In the genomic region with DNA sequence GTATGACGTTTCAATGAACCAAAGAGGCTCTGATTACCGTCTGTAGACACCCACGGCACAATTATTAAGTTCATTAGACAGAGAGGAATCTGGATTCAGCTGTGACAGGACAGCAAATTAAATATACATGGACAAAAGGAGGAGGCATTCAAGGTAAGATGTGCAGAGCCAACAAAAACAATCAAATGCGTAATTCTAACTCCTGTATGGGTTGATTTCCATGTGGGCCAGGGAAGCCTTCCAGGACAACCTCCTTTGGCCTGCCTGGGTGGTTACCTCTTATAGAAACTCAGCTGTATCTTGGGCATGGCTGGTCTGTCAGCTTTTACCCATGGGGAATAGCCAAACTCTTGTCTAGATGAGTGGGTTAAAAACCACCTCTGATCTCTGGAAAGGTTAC, we compare ENCODE assay signal across 15 cellular contexts. TPM values are rescaled to one million over a fixed set of nuclear protein-coding genes. Genes with fewer than 3 reads are reported as not detected.
DNase-seq lines count a peak whose midpoint lies in the region; TF ChIP-seq lines count a peak whose summit lies in the region.
"Had no signal": no experiment of that assay in that cellular context is flagged by ENCODE, and none has a peak within 500 bp of the region (broad histone marks: within the 10 kb centered on the region; RNA-seq: fewer than 3 reads in every experiment).

No MANE protein-coding gene starts in this region.

- H3K4me3 ChIP-seq in breast epithelium (no peak overlapping the region), astrocyte of the cerebellum (ENCODE audit: low read depth, low read length) (no peak overlapping the region)
- H3K4me3 ChIP-seq: A549, BLaER1, HAP-1 had no signal

- peak; percentile 9 for DNase-seq in MCF 10A (ENCODE audit: unreplicated experiment)
- DNase-seq in breast epithelium (ENCODE audit: low spot score in 2 of 2) = no peak
- peak; percentile 78 for DNase-seq in astrocyte of the cerebellum (ENCODE audit: low read depth)
- peak; percentile 15 for DNase-seq in myocyte (ENCODE audit: low read depth)
- no peak for DNase-seq in NCI-H1092 (lab: John Stamatoyannopoulos, UW)
- DNase-seq in LoVo (ENCODE audit: low spot score) = no peak
- DNase-seq in GOT3 (lab: John Stamatoyannopoulos, UW) = no peak
- DNase-seq: CD8-positive, alpha-beta T cell; DMS 273 treated with DMSO at 0.1 percent for 48 hours; DMS53; DND-41 had no signal

- TF ChIP-seq POLR2A in breast epithelium (IDR thresholded peaks at IDR 0.05) = no peak

- TF ChIP-seq CTCF in MCF 10A (IDR thresholded peaks at IDR 0.05; ENCODE audit: unreplicated experiment) (no peak), breast epithelium (IDR thresholded peaks at IDR 0.05) (no peak), astrocyte of the cerebellum (IDR thresholded peaks at IDR 0.05; ENCODE audit: low read depth, low read length, missing control alignments) (no peak)

- peaks cover 9% of the 10 kb centered on the region for H3K36me3 Mint-ChIP-seq in MCF 10A (ENCODE audit: insufficient read depth, unreplicated experiment)

- in situ Hi-C loops in astrocyte of the cerebellum (cut with HindIII; ENCODE audit: low sequenced_read_pairs) = no loop called here

- no TSS peak for BruUV-seq in MCF 10A (replicated peaks; lab: Mats Ljungman, UMichigan)

- peaks cover 8 to 14% of the 10 kb centered on the region in 2 donors for H3K9me3 ChIP-seq in breast epithelium

- no peak overlapping the region for H3K4me3 Mint-ChIP-seq in MCF 10A (ENCODE audit: unreplicated experiment)
- H3K4me3 Mint-ChIP-seq: CD8-positive, alpha-beta T cell had no signal

- H3K36me3 ChIP-seq in breast epithelium = no peaks in the 10 kb centered on the region
- H3K36me3 ChIP-seq: HAP-1 had no signal

- POLR2A ChIA-PET in MCF 10A (lab: Yijun Ruan, JAX) = interaction anchor here (1.1 kb wide), 1 partner anchor 43 kb away, joined by 3 read pairs; the partner anchor contains the start of gene CCN1

- H3K27ac ChIP-seq in breast epithelium = no peak overlapping the region
- H3K27ac ChIP-seq: 22Rv1, A549, BLaER1 had no signal

- H3K27ac Mint-ChIP-seq in MCF 10A (ENCODE audit: low read depth, unreplicated experiment) = no peak overlapping the region
- H3K27ac Mint-ChIP-seq: CD8-positive, alpha-beta T cell had no signal

- peaks cover 9% of the 10 kb centered on the region for H3K4me1 Mint-ChIP-seq in MCF 10A (ENCODE audit: insufficient read depth, unreplicated experiment)

- CTCF ChIA-PET in MCF 10A (lab: Yijun Ruan, JAX) = interaction anchor here (0.7 to 1.0 kb wide), 3 partner anchors 12 to 35 kb away, joined by 3 to 6 read pairs (median 3); no protein-coding TSS in a partner anchor

- H3K27me3 Mint-ChIP-seq in MCF 10A (ENCODE audit: insufficient read depth, unreplicated experiment) = no peaks in the 10 kb centered on the region

- H3K27me3 ChIP-seq in breast epithelium = no peaks in the 10 kb centered on the region
- H3K27me3 ChIP-seq: BLaER1 had no signal

- H3K9me3 Mint-ChIP-seq in MCF 10A (ENCODE audit: unreplicated experiment) = peaks cover 30% of the 10 kb centered on the region

- H3K4me1 ChIP-seq in breast epithelium = no peaks in the 10 kb centered on the region
- H3K4me1 ChIP-seq: BLaER1, HAP-1 had no signal

- intact Hi-C loops in MCF 10A (cut with micrococcal nuclease) = no loop called here
- intact Hi-C loops in breast epithelium (cut with DNase I; ENCODE audit: low total_unique reads) = no loop called here

RNA-seq across cellular contexts. Expression of gene CCN1, which starts 43.8 kb away (rescaled TPM):
- total RNA-seq in MCF 10A (2022) (37.3 and 90.2 TPM in 2 replicates), breast epithelium (100 to 1,000 TPM; 109 to 243 (median 110) TPM), myocyte (11.9 and 12.5 TPM in 2 replicates)
- polyA plus RNA-seq in myocyte (2012) = 296 TPM
- total RNA-seq: CD8-positive, alpha-beta T cell had no signal

Comparison
In these comparisons a context has a peak if more than half of its experiments do, and no peak if none do; other contexts are left out.
1. DNase-seq: peak in MCF 10A (single experiment), astrocyte of the cerebellum (single experiment) and myocyte (single experiment); none in breast epithelium (0 of 2), NCI-H1092 (single experiment), LoVo (single experiment) and GOT3 (single experiment).